In the genomic region with DNA sequence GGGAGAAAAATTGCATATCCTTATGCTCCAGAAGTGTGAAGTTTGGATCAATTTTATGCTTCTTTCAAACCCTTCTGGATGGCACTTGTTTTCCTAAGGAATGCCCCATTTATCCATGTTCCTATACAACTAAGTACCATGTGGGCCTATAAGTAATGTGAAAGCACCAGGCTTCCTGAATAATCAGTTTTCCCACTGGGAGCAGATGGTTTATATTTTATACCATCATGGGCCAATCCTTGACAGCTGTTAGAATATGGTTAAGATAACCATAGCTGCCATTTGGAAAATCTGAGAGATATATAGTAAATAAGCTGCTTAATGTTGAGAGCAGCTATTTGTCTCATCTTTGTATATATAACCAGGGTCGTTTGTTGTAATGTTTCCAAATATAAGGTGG, we compare ENCODE assay signal across 32 cellular contexts.
"Had no signal": no experiment of that assay in that cellular context is flagged by ENCODE, and none has a peak within 500 bp of the region (broad histone marks: within the 10 kb centered on the region; RNA-seq: fewer than 3 reads in every experiment).

No MANE protein-coding gene starts in this region.

- FAIRE-seq: colon, endometrium, endothelial cell of umbilical vein had no signal

- H3K4me3 Mint-ChIP-seq: activated CD4-positive, alpha-beta memory T cell treated with anti-CD3 and anti-CD28 coated beads for 36 hours; activated CD4-positive, alpha-beta T cell treated with anti-CD3 and anti-CD28 coated beads for 36 hours; activated CD4-positive, alpha-beta T cell treated with anti-CD3 and anti-CD28 coated beads, Interleukin-2, amount 10 ng/mL, durations not matched to agents 24 days and 14 days; activated CD8-positive, alpha-beta memory T cell treated with anti-CD3 and anti-CD28 coated beads, Interleukin-2, amount 10 ng/mL, durations not matched to agents 7 days and 5 days; activated CD8-positive, alpha-beta T cell treated with anti-CD3 and anti-CD28 coated beads, Interleukin-2, amount 10 ng/mL, durations not matched to agents 7 days and 5 days; activated naive CD4-positive, alpha-beta T cell treated with anti-CD3 and anti-CD28 coated beads for 36 hours; activated naive CD4-positive, alpha-beta T cell treated with anti-CD3 and anti-CD28 coated beads, Interleukin-2, amount 50 U/mL, for 24 hours; activated naive CD8-positive, alpha-beta T cell treated with anti-CD3 and anti-CD28 coated beads for 36 hours; activated naive CD8-positive, alpha-beta T cell treated with anti-CD3 and anti-CD28 coated beads, Interleukin-2, amount 50 U/mL, for 24 hours; activated T-helper 1 cell treated with anti-CD3 and anti-CD28 coated beads, Interleukin-12 subunit alpha, Interleukin-12 subunit beta, Interleukin-2, Interleukin-4 antibody, amounts not matched to agents 30 ng/mL and 10 ng/mL and 1 ng/mL, durations not matched to agents 14 hours and 24 hours and 36 hours had no signal

- DNase-seq: activated CD4-positive, alpha-beta memory T cell treated with anti-CD3 and anti-CD28 coated beads for 36 hours; activated CD4-positive, alpha-beta T cell treated with anti-CD3 and anti-CD28 coated beads for 36 hours; activated CD4-positive, alpha-beta T cell treated with anti-CD3 and anti-CD28 coated beads, Interleukin-2, amount 10 ng/mL, durations not matched to agents 24 days and 14 days; activated CD4-positive, CD25-positive, alpha-beta regulatory T cell; activated CD4-positive, CD25-positive, alpha-beta regulatory T cell treated with anti-CD3 and anti-CD28 coated beads, Interleukin-2, amount 50 U/mL, for 72 hours; activated CD8-positive, alpha-beta memory T cell treated with anti-CD3 and anti-CD28 coated beads, Interleukin-2, amount 10 ng/mL, durations not matched to agents 7 days and 5 days; activated CD8-positive, alpha-beta memory T cell treated with anti-CD3 and anti-CD28 coated beads, Interleukin-2, amount 50 U/mL, for 4 hours; activated CD8-positive, alpha-beta T cell treated with anti-CD3 and anti-CD28 coated beads, Interleukin-2, amount 10 ng/mL, durations not matched to agents 7 days and 5 days; activated effector memory CD4-positive, alpha-beta T cell treated with anti-CD3 and anti-CD28 coated beads, Interleukin-2, amount 50 U/mL, for 16 hours; activated naive CD4-positive, alpha-beta T cell treated with anti-CD3 and anti-CD28 coated beads for 36 hours; activated naive CD8-positive, alpha-beta T cell treated with anti-CD3 and anti-CD28 coated beads for 36 hours; activated naive CD8-positive, alpha-beta T cell treated with anti-CD3 and anti-CD28 coated beads, Interleukin-2, amount 50 U/mL, for 24 hours; activated T-cell treated with anti-CD3 and anti-CD28 coated beads, Interleukin-2, amount 50 U/mL, for 1 hour; activated T-cell treated with anti-CD3 and anti-CD28 coated beads, Interleukin-2, amount 50 U/mL, for 48 hours; adrenal gland; amygdala; aorta; body of pancreas; caudate nucleus; cortex of kidney; effector CD8-positive, alpha-beta T cell; esophagus squamous epithelium; foreskin melanocyte; head of caudate nucleus; T-helper 2 cell had no signal

- H3K36me3 Mint-ChIP-seq: activated CD4-positive, alpha-beta memory T cell treated with anti-CD3 and anti-CD28 coated beads for 36 hours; activated CD8-positive, alpha-beta memory T cell treated with anti-CD3 and anti-CD28 coated beads, Interleukin-2, amount 10 ng/mL, durations not matched to agents 7 days and 5 days; activated naive CD4-positive, alpha-beta T cell treated with anti-CD3 and anti-CD28 coated beads, Interleukin-2, amount 50 U/mL, for 24 hours; activated naive CD8-positive, alpha-beta T cell treated with anti-CD3 and anti-CD28 coated beads for 36 hours had no signal

- H3K27ac Mint-ChIP-seq: activated CD4-positive, alpha-beta memory T cell treated with anti-CD3 and anti-CD28 coated beads for 36 hours; activated CD4-positive, alpha-beta T cell treated with anti-CD3 and anti-CD28 coated beads for 36 hours; activated CD4-positive, alpha-beta T cell treated with anti-CD3 and anti-CD28 coated beads, Interleukin-2, amount 10 ng/mL, durations not matched to agents 24 days and 14 days; activated CD8-positive, alpha-beta memory T cell treated with anti-CD3 and anti-CD28 coated beads, Interleukin-2, amount 10 ng/mL, durations not matched to agents 7 days and 5 days; activated CD8-positive, alpha-beta T cell treated with anti-CD3 and anti-CD28 coated beads, Interleukin-2, amount 10 ng/mL, durations not matched to agents 7 days and 5 days; activated naive CD4-positive, alpha-beta T cell treated with anti-CD3 and anti-CD28 coated beads for 36 hours; activated naive CD4-positive, alpha-beta T cell treated with anti-CD3 and anti-CD28 coated beads, Interleukin-2, amount 50 U/mL, for 24 hours; activated naive CD8-positive, alpha-beta T cell treated with anti-CD3 and anti-CD28 coated beads for 36 hours; activated naive CD8-positive, alpha-beta T cell treated with anti-CD3 and anti-CD28 coated beads, Interleukin-2, amount 50 U/mL, for 24 hours; activated T-helper 1 cell treated with anti-CD3 and anti-CD28 coated beads, Interleukin-12 subunit alpha, Interleukin-12 subunit beta, Interleukin-2, Interleukin-4 antibody, amounts not matched to agents 30 ng/mL and 10 ng/mL and 1 ng/mL, durations not matched to agents 14 hours and 24 hours and 36 hours; activated T-helper 2 cell treated with anti-CD3 and anti-CD28 coated beads, Interferon-gamma antibody, Interleukin-2, Interleukin-4, amounts not matched to agents 10 μg/mL and 5 μg/mL and 100 μg/mL, durations not matched to agents 14 hours and 24 hours and 36 hours had no signal

- H3K4me1 Mint-ChIP-seq: activated CD4-positive, alpha-beta T cell treated with anti-CD3 and anti-CD28 coated beads for 36 hours; activated CD4-positive, alpha-beta T cell treated with anti-CD3 and anti-CD28 coated beads, Interleukin-2, amount 10 ng/mL, durations not matched to agents 24 days and 14 days; activated CD8-positive, alpha-beta memory T cell treated with anti-CD3 and anti-CD28 coated beads, Interleukin-2, amount 10 ng/mL, durations not matched to agents 7 days and 5 days; activated naive CD4-positive, alpha-beta T cell treated with anti-CD3 and anti-CD28 coated beads, Interleukin-2, amount 50 U/mL, for 24 hours; activated naive CD8-positive, alpha-beta T cell treated with anti-CD3 and anti-CD28 coated beads for 36 hours; activated naive CD8-positive, alpha-beta T cell treated with anti-CD3 and anti-CD28 coated beads, Interleukin-2, amount 50 U/mL, for 24 hours had no signal

- ATAC-seq: activated CD4-positive, alpha-beta T cell treated with anti-CD3 and anti-CD28 coated beads for 36 hours; activated CD8-positive, alpha-beta memory T cell treated with anti-CD3 and anti-CD28 coated beads, Interleukin-2, amount 10 ng/mL, durations not matched to agents 7 days and 5 days; activated CD8-positive, alpha-beta T cell treated with anti-CD3 and anti-CD28 coated beads, Interleukin-2, amount 10 ng/mL, durations not matched to agents 7 days and 5 days; activated naive CD8-positive, alpha-beta T cell treated with anti-CD3 and anti-CD28 coated beads, Interleukin-2, amount 50 U/mL, for 24 hours; body of pancreas; gastroesophageal sphincter had no signal
